ENCODE assay signal across 9 cellular contexts in the genomic region with DNA sequence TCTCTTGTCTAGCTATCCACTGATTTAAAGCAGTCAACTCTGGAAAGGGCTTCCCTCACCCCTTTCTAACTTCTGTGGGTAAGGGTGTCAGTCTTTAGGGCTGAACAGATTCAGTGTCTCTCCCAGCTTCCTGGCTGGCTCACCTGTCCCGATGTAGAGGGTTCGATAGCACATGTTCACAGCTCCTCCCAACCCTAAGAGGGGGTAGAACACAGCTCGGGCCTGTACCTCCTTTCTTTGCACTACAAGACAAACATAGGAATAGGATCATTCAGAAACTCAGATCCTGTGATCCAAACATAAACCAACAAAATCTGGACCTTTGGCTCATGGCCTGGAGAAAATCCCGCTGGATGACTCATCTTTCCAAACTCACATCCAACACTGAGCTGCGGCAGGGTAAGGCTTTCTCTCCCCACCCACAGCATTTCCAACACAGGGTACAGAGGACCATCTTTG. TPM values are rescaled to one million over a fixed set of nuclear protein-coding genes. Genes with fewer than 3 reads are reported as not detected.
DNase-seq lines count a peak whose midpoint lies in the region; ATAC-seq and TF ChIP-seq lines count a peak whose summit lies in the region.
"Had no signal": no experiment of that assay in that cellular context is flagged by ENCODE, and none has a peak within 500 bp of the region (broad histone marks: within the 10 kb centered on the region; RNA-seq: fewer than 3 reads in every experiment).

No MANE protein-coding gene starts in this region.

- H3K36me3 ChIP-seq in Peyer's patch, result peaks cover 0 to 75% (median 0%) of the 10 kb centered on the region in 3 donors
- peaks cover 34 to 83% (median 51%) of the 10 kb centered on the region in 3 donors for H3K36me3 ChIP-seq in esophagus squamous epithelium

- H3K27ac Mint-ChIP-seq in nephron, result peak overlapping the region in 2 of 3 experiments; percentile 41 to 67
- H3K27ac Mint-ChIP-seq: activated CD4-positive, alpha-beta memory T cell treated with anti-CD3 and anti-CD28 coated beads for 36 hours had no signal

- TF ChIP-seq POLR2A in Peyer's patch (IDR thresholded peaks at IDR 0.05) (no peak), esophagus squamous epithelium (IDR thresholded peaks at IDR 0.05) (no peak)

- TF ChIP-seq CTCF in AG04450 (IDR thresholded peaks at IDR 0.05; ENCODE audit: low read depth, low read length) (no peak), Peyer's patch (IDR thresholded peaks at IDR 0.05) (no peak), esophagus squamous epithelium (IDR thresholded peaks at IDR 0.05) (no peak), nephron (IDR thresholded peaks at IDR 0.05; ENCODE audit: unreplicated experiment in 3 of 3) (no peak)

- CTCF ChIA-PET in AG04450 (lab: Charles Lee), result interaction anchor here (0.5 to 4.5 kb wide), 8 partner anchors 9 to 208 kb away, joined by 3 to 33 read pairs (median 6); a partner anchor contains a TSS

- no peaks in the 10 kb centered on the region for H3K27me3 Mint-ChIP-seq in nephron (ENCODE audit: low read depth)
- H3K27me3 Mint-ChIP-seq: activated CD4-positive, alpha-beta memory T cell treated with anti-CD3 and anti-CD28 coated beads for 36 hours had no signal

- 11 to 23% methylated on average over 4 of the region's 5 CpGs for WGBS in esophagus squamous epithelium, 2 donors

- H3K27me3 ChIP-seq in AG04450 (ENCODE audit: control insufficient read depth, insufficient read depth, low read length) (no peaks in the 10 kb centered on the region), Peyer's patch (no peaks in the 10 kb centered on the region), esophagus squamous epithelium (no peaks in the 10 kb centered on the region)

- intact Hi-C loops in esophagus squamous epithelium (cut with DNase I), result no loop called here

- H3K36me3 Mint-ChIP-seq in nephron (ENCODE audit: low read depth), result peaks cover 65% of the 10 kb centered on the region

- H3K4me1 ChIP-seq in Peyer's patch, result peaks cover 0 to 33% (median 2%) of the 10 kb centered on the region in 4 donors
- peaks cover 12 to 48% (median 24%) of the 10 kb centered on the region in 3 donors for H3K4me1 ChIP-seq in esophagus squamous epithelium

- peak overlapping the region in 1 of 3 experiments; percentile 20 for H3K4me3 Mint-ChIP-seq in nephron
- H3K4me3 Mint-ChIP-seq: activated CD4-positive, alpha-beta memory T cell treated with anti-CD3 and anti-CD28 coated beads for 36 hours had no signal

- H3K4me1 Mint-ChIP-seq in nephron, result peaks cover 22% of the 10 kb centered on the region

- no peak overlapping the region for H3K4me3 ChIP-seq in AG04450 (ENCODE audit: low read depth, low read length)
- H3K4me3 ChIP-seq in Peyer's patch, result no peak overlapping the region
- no peak overlapping the region for H3K4me3 ChIP-seq in esophagus squamous epithelium

- peak overlapping the region; percentile 84 for H3K27ac ChIP-seq in AG04450 (ENCODE audit: low read depth, low read length)
- peak overlapping the region; percentile 6 to 73 (median 53) for H3K27ac ChIP-seq in Peyer's patch
- peak overlapping the region; percentile 50 to 88 (median 81) for H3K27ac ChIP-seq in esophagus squamous epithelium

- no peaks in the 10 kb centered on the region for H3K9me3 ChIP-seq in AG04450 (ENCODE audit: control insufficient read depth, insufficient read depth, low read length)
- no peaks in the 10 kb centered on the region for H3K9me3 ChIP-seq in Peyer's patch
- H3K9me3 ChIP-seq in esophagus squamous epithelium, result no peaks in the 10 kb centered on the region

- POLR2A ChIA-PET in AG04450 (lab: Yijun Ruan, JAX), result interaction anchor here (0.6 to 3.0 kb wide), 3 partner anchors 16 to 189 kb away, joined by 3 to 18 read pairs (median 6); a partner anchor contains a TSS

- DNase-seq in AG04450 (ENCODE audit: low read depth, low spot score), result peak; percentile 68
- peak in 1 of 3 donors; percentile 61 for DNase-seq in Peyer's patch
- DNase-seq in esophagus squamous epithelium (lab: John Stamatoyannopoulos, UW), result no peak
- DNase-seq in NCI-H345 treated with DMSO at 0.1 percent for 48 hours (lab: John Stamatoyannopoulos, UW; ENCODE audit: unreplicated experiment), result no peak
- DNase-seq: activated CD4-positive, alpha-beta memory T cell treated with anti-CD3 and anti-CD28 coated beads for 36 hours had no signal

- H3K9me3 Mint-ChIP-seq in nephron, result no peaks in the 10 kb centered on the region
- H3K9me3 Mint-ChIP-seq: activated CD4-positive, alpha-beta memory T cell treated with anti-CD3 and anti-CD28 coated beads for 36 hours had no signal

- ATAC-seq in HG03342 (IDR thresholded peaks at IDR 0.05; ENCODE audit: unreplicated experiment), result no peak
- ATAC-seq in GM21825 (IDR thresholded peaks at IDR 0.05; ENCODE audit: unreplicated experiment), result no peak
- no peak for ATAC-seq in GM19023 (IDR thresholded peaks at IDR 0.05; ENCODE audit: unreplicated experiment)

RNA-seq across cellular contexts. Expression of a gene that starts 5.8 kb away (rescaled TPM):
- 2.9 and 3.1 TPM in 2 replicates for polyA plus RNA-seq in AG04450 (2011; rRNA removed)
- 1.5 and 2.3 TPM in 2 replicates for polyA minus RNA-seq in AG04450 (2011; rRNA and poly(A)+ RNA removed)
- 10 to 100 TPM in 1 of 4 donors, 1 to 10 TPM in 3; 3.3 to 10.0 (median 7.1) TPM for total RNA-seq in Peyer's patch
- 10 to 100 TPM; 10.3 to 17.0 (median 14.9) TPM for total RNA-seq in esophagus squamous epithelium

RNA-seq across cellular contexts. Expression of a gene that starts 11.1 kb away (rescaled TPM):
- polyA plus RNA-seq in AG04450 (2011; rRNA removed), result 80.5 and 83.9 TPM in 2 replicates
- polyA minus RNA-seq in AG04450 (2011; rRNA and poly(A)+ RNA removed), result 87.8 and 106 TPM in 2 replicates
- total RNA-seq in Peyer's patch, result 10 to 100 TPM; 21.7 to 53.6 (median 41.9) TPM
- total RNA-seq in esophagus squamous epithelium, result 10 to 100 TPM; 44.8 to 81.8 (median 65.2) TPM

RNA-seq across cellular contexts. Expression of a gene that starts 42.6 kb away (rescaled TPM):
- 13.6 and 17.8 TPM in 2 replicates for polyA plus RNA-seq in AG04450 (2011; rRNA removed)
- 38.7 and 50.1 TPM in 2 replicates for polyA minus RNA-seq in AG04450 (2011; rRNA and poly(A)+ RNA removed)
- total RNA-seq in Peyer's patch (100 to 1,000 TPM in 1 of 4 donors, 10 to 100 TPM in 3; 54.8 to 114 (median 72.9) TPM), esophagus squamous epithelium (10 to 100 TPM; 13.0 to 35.6 (median 18.8) TPM)

RNA-seq across cellular contexts. Expression of a gene that starts 53.9 kb away (rescaled TPM):
- polyA plus RNA-seq in AG04450 (2011; rRNA removed), result 45.7 and 54.4 TPM in 2 replicates
- 46.8 and 56.9 TPM in 2 replicates for polyA minus RNA-seq in AG04450 (2011; rRNA and poly(A)+ RNA removed)
- 100 to 1,000 TPM in 1 of 4 donors, 10 to 100 TPM in 3; 43.8 to 118 (median 51.0) TPM for total RNA-seq in Peyer's patch
- total RNA-seq in esophagus squamous epithelium, result 10 to 100 TPM; 24.7 to 41.6 (median 37.8) TPM
